ENCODE assay signal across 8 cellular contexts in genomic region chr19:55646889-55647731, GRCh38. TPM values are rescaled to one million over a fixed set of nuclear protein-coding genes. Genes with fewer than 3 reads are reported as not detected.
A peak's percentile ranks its signal among the peaks of the same experiment; 100 is the strongest.
DNase-seq lines count a peak whose midpoint lies in the region; ATAC-seq and TF ChIP-seq lines count a peak whose summit lies in the region.

No MANE protein-coding gene starts in this region.

- TF ChIP-seq CTCF in GM12865 (IDR thresholded peaks at IDR 0.05; ENCODE audit: insufficient read depth, low read depth, low read length, missing control alignments), result no peak
- no peak for TF ChIP-seq CTCF in OCI-LY3 (IDR thresholded peaks at IDR 0.05; ENCODE audit: low read depth, low read length)
- TF ChIP-seq CTCF in epithelial cell of proximal tubule (conservative IDR thresholded peaks at IDR 0.05; ENCODE audit: low read depth, low read length), result no peak
- TF ChIP-seq CTCF in sigmoid colon (IDR thresholded peaks at IDR 0.05), result no peak

- H3K27ac ChIP-seq in OCI-LY3 (ENCODE audit: low read length) (peak overlapping the region; percentile 63), sigmoid colon (peak overlapping the region; percentile 89 to 94 (median 92))

- H3K27me3 ChIP-seq in OCI-LY3 (ENCODE audit: low read depth, low read length) (no peaks in the 10 kb centered on the region), sigmoid colon (no peaks in the 10 kb centered on the region)

- peaks cover 58% of the 10 kb centered on the region for H3K79me2 ChIP-seq in OCI-LY3 (ENCODE audit: low read length)

- H3K9me3 ChIP-seq in OCI-LY3 (ENCODE audit: insufficient read depth, low read length), result no peaks in the 10 kb centered on the region
- H3K9me3 ChIP-seq in sigmoid colon, result no peaks in the 10 kb centered on the region

- peak overlapping the region; percentile 91 for H3K4me2 ChIP-seq in OCI-LY3 (ENCODE audit: low read length)

- no peak for TF ChIP-seq POLR2A in sigmoid colon (IDR thresholded peaks at IDR 0.05)

- 46 to 47% methylated on average over 14 of the region's 14 CpGs for WGBS in sigmoid colon, 2 donors

- peaks cover 32% of the 10 kb centered on the region for H3K4me1 ChIP-seq in OCI-LY3 (ENCODE audit: low read length)
- H3K4me1 ChIP-seq in sigmoid colon, result peaks cover 0 to 61% (median 54%) of the 10 kb centered on the region in 4 donors

- H2AFZ ChIP-seq in OCI-LY3 (ENCODE audit: low read depth, low read length), result peak overlapping the region; percentile 52; the same call in 1 of the 2 replicates

- no peak for TF ChIP-seq EP300 in sigmoid colon (IDR thresholded peaks at IDR 0.05)

- DNase-seq in GM12865 (ENCODE audit: low read depth), result peak; percentile 46
- no peak for DNase-seq in epithelial cell of proximal tubule (ENCODE audit: low read depth)
- DNase-seq in sigmoid colon, result no peak
- DNase-seq in NCI-H226, result no peak
- DNase-seq in medulla oblongata (ENCODE audit: extremely low spot score), result no peak
- no peak for DNase-seq in activated CD4-positive, alpha-beta T cell treated with anti-CD3 and anti-CD28 coated beads for 4 hours

- H3K4me3 ChIP-seq in GM12865 (ENCODE audit: low read depth, low read length) (peak overlapping the region; percentile 80), OCI-LY3 (ENCODE audit: low read length) (peak overlapping the region; percentile 83), epithelial cell of proximal tubule (ENCODE audit: low read depth, low read length) (peak overlapping the region; percentile 88), sigmoid colon (peak overlapping the region; percentile 86 to 98 (median 90))

- peaks cover 10% of the 10 kb centered on the region for H3K36me3 ChIP-seq in OCI-LY3 (replicated peaks; ENCODE audit: low read depth, low read length)
- H3K36me3 ChIP-seq in sigmoid colon, result peaks cover 0 to 18% (median 6%) of the 10 kb centered on the region in 4 donors

- ATAC-seq in GM21447 (IDR thresholded peaks at IDR 0.05; ENCODE audit: unreplicated experiment), result no peak

- intact Hi-C loops in sigmoid colon (cut with DNase I), result no loop called here

- H3K9ac ChIP-seq in OCI-LY3 (ENCODE audit: low read length), result peak overlapping the region; percentile 91

- no peaks in the 10 kb centered on the region for H4K20me1 ChIP-seq in OCI-LY3 (ENCODE audit: insufficient read depth, low read length)

RNA-seq across cellular contexts. Expression of gene CCDC106, which starts 0.9 kb away (rescaled TPM):
- total RNA-seq in epithelial cell of proximal tubule, result 10.2 and 17.9 TPM in 2 replicates
- total RNA-seq in sigmoid colon, result 10 to 100 TPM; 16.6 to 22.9 (median 20.2) TPM
- 10 to 100 TPM in 2 of 3 donors, 1 to 10 TPM in 1; 5.5 to 10.8 (median 10.0) TPM for polyA plus RNA-seq in sigmoid colon

RNA-seq across cellular contexts. Expression of gene ZNF581, which starts 3.7 kb away (rescaled TPM):
- total RNA-seq in epithelial cell of proximal tubule, result 27.2 and 29.2 TPM in 2 replicates
- total RNA-seq in sigmoid colon, result 10 to 100 TPM; 18.2 to 43.2 (median 24.5) TPM
- polyA plus RNA-seq in sigmoid colon, result 10 to 100 TPM; 17.1 to 24.4 (median 23.4) TPM

RNA-seq across cellular contexts. Expression of gene ZNF580, which starts 6.3 kb away (rescaled TPM):
- total RNA-seq in epithelial cell of proximal tubule (10.6 and 10.8 TPM in 2 replicates), sigmoid colon (10 to 100 TPM; 23.5 to 45.5 (median 31.1) TPM)
- polyA plus RNA-seq in sigmoid colon, result 10 to 100 TPM; 10.4 to 27.9 (median 13.8) TPM

RNA-seq across cellular contexts. Expression of gene U2AF2, which starts 7.7 kb away (rescaled TPM):
- total RNA-seq in epithelial cell of proximal tubule (142 and 205 TPM in 2 replicates), sigmoid colon (10 to 100 TPM; 52.1 to 79.7 (median 65.4) TPM)
- polyA plus RNA-seq in sigmoid colon, result 100 to 1,000 TPM in 1 of 3 donors, 10 to 100 TPM in 2; 81.7 to 162 (median 86.9) TPM

RNA-seq across cellular contexts. Expression of gene ZNF784, which starts 22.7 kb away (rescaled TPM):
- total RNA-seq in epithelial cell of proximal tubule, result 0.58 and 4.0 TPM in 2 replicates
- total RNA-seq in sigmoid colon, result 1 to 10 TPM; 2.8 to 9.1 (median 3.7) TPM
- 1 to 10 TPM; 7.2 to 8.2 (median 7.2) TPM for polyA plus RNA-seq in sigmoid colon
